Comparison of ENCODE assay signal across 1 cellular context in genomic region chr1:91765880-91766443, GRCh38.
TF ChIP-seq lines count a peak whose summit lies in the region.

No MANE protein-coding gene starts in this region.

TF ChIP-seq in K562, 482 proteins besides CTCF, POLR2A, EP300 and RAD21 (continued from another document):
- no peak for TF ChIP-seq STAT6 (CRISPR knock-in tag; IDR thresholded peaks at IDR 0.05)
- peak in 1 of 2 experiments; percentile 78; a peak in 2 of 4 replicates for TF ChIP-seq RCOR1 (IDR thresholded peaks at IDR 0.05; ENCODE audit: borderline replicate concordance in 1 of 2, low read depth in 2 of 2, low read length in 2 of 2)
- peak; percentile 33; the same call in 1 of the 2 replicates for TF ChIP-seq CHAMP1 (IDR thresholded peaks at IDR 0.05)
- TF ChIP-seq CREB1 (IDR thresholded peaks at IDR 0.05): no peak
- no peak for TF ChIP-seq CREB1 (CRISPR knock-in tag; IDR thresholded peaks at IDR 0.05)
- TF ChIP-seq TRIM24 (IDR thresholded peaks at IDR 0.05): peak; percentile 40 to 55; a peak in 1 of 4 replicates
- TF ChIP-seq, protein P1, sequence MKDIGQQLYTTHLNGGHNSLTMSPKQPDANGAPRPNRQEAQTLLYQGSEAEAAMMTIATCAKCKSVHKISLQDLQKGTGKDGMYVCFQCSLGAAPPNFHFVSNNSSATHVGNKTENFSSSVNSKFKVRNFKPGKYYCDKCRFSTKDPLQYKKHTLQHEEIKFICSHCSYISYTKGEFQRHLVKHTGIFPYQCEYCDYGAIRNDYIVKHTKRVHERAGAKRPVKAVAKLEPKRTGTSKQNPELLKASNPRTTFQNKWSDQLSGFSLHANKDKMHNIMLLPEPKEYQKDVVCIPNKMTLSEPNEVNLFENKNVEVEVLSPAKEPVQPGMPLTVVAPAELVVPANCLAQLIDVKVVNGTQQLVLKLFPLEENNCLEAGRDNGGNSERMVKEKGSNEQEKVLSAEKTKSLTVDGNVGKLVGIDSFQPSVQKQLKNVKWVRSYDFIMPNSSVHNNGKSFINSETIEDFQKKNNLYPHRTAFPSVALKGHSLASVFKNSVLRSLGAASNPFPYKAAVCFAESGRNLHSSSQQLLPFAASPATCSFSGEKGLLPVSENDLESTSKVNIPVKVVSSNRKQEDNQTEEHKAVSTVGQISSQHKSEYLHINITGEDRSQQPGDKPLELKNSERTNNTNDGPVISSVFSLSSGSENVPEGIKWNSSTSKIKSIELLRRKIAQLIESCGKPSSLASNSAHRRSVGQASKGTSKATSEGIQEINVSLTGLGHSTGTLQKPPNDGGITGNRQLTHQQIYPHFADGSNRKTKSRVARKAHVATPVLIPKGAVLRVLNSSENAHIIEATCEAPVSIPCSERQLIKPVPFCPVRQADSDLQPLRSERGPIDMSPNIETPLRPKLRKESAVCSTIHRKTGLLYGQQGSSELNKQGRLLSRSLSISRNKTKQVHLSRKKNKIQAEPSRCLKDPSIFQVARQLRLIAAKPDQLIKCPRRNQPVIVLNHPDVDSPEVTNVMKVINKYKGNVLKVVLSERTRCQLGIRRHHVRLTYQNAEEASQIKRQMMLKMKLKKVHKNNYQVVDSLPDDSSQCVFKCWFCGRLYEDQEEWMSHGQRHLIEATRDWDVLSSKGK (CRISPR knock-in tag; IDR thresholded peaks at IDR 0.05): no peak
- no peak for TF ChIP-seq GATAD2B (IDR thresholded peaks at IDR 0.05; ENCODE audit: borderline replicate concordance)
- TF ChIP-seq, protein P2, sequence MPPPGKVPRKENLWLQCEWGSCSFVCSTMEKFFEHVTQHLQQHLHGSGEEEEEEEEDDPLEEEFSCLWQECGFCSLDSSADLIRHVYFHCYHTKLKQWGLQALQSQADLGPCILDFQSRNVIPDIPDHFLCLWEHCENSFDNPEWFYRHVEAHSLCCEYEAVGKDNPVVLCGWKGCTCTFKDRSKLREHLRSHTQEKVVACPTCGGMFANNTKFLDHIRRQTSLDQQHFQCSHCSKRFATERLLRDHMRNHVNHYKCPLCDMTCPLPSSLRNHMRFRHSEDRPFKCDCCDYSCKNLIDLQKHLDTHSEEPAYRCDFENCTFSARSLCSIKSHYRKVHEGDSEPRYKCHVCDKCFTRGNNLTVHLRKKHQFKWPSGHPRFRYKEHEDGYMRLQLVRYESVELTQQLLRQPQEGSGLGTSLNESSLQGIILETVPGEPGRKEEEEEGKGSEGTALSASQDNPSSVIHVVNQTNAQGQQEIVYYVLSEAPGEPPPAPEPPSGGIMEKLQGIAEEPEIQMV (tag; conservative IDR thresholded peaks at IDR 0.05; ENCODE audit: low read depth): no peak
- TF ChIP-seq E2F3 (CRISPR knock-in tag; IDR thresholded peaks at IDR 0.05): no peak
- TF ChIP-seq CBX2 (IDR thresholded peaks at IDR 0.05; ENCODE audit: insufficient read depth, low read length, poor library complexity, severe bottlenecking): no peak
- no peak for TF ChIP-seq TSC22D4 (tag; IDR thresholded peaks at IDR 0.05)
- peak; percentile 33; the same call in 1 of the 2 replicates for TF ChIP-seq ADNP (tag; IDR thresholded peaks at IDR 0.05)
- no peak for TF ChIP-seq KLF6 (CRISPR knock-in tag; IDR thresholded peaks at IDR 0.05; ENCODE audit: borderline replicate concordance)
- no peak for TF ChIP-seq ZNF280B (CRISPR knock-in tag; IDR thresholded peaks at IDR 0.05)
- TF ChIP-seq, protein P3, sequence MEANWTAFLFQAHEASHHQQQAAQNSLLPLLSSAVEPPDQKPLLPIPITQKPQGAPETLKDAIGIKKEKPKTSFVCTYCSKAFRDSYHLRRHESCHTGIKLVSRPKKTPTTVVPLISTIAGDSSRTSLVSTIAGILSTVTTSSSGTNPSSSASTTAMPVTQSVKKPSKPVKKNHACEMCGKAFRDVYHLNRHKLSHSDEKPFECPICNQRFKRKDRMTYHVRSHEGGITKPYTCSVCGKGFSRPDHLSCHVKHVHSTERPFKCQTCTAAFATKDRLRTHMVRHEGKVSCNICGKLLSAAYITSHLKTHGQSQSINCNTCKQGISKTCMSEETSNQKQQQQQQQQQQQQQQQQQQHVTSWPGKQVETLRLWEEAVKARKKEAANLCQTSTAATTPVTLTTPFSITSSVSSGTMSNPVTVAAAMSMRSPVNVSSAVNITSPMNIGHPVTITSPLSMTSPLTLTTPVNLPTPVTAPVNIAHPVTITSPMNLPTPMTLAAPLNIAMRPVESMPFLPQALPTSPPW (CRISPR knock-in tag; IDR thresholded peaks at IDR 0.05): no peak
- no peak for TF ChIP-seq NR3C1 (CRISPR knock-in tag; IDR thresholded peaks at IDR 0.05)
- TF ChIP-seq ZNF280A (IDR thresholded peaks at IDR 0.05; ENCODE audit: low read depth, partially characterized antibody): no peak
- no peak for TF ChIP-seq FOXA1 (IDR thresholded peaks at IDR 0.05; ENCODE audit: borderline replicate concordance)
- TF ChIP-seq ESRRA (IDR thresholded peaks at IDR 0.05; ENCODE audit: borderline replicate concordance, low read depth): peak; percentile 32; the same call in 1 of the 2 replicates
- TF ChIP-seq ID3 (CRISPR knock-in tag; IDR thresholded peaks at IDR 0.05): no peak
- no peak for TF ChIP-seq ID3 (tag; IDR thresholded peaks at IDR 0.05)
- TF ChIP-seq FOS (IDR thresholded peaks at IDR 0.05; ENCODE audit: extremely low read depth, insufficient read length): no peak
- TF ChIP-seq CXXC5 (CRISPR knock-in tag; IDR thresholded peaks at IDR 0.05): 0 out of 2 replicates have a peak, but pooled peaks have one; percentile 22
- TF ChIP-seq RBM39 (optimal IDR thresholded peaks at IDR 0.05; ENCODE audit: low read depth, low read length): no peak
- no peak for TF ChIP-seq FOXJ3 (CRISPR knock-in tag; IDR thresholded peaks at IDR 0.05)
- no peak for TF ChIP-seq ZBTB11 (CRISPR knock-in tag; IDR thresholded peaks at IDR 0.05)
- 0 out of 2 replicates have a peak, but pooled peaks have one; percentile 4 for TF ChIP-seq ZNF384 (IDR thresholded peaks at IDR 0.05; ENCODE audit: low read depth, low read length)
- TF ChIP-seq WHSC1 (IDR thresholded peaks at IDR 0.05; ENCODE audit: low read length): no peak
- TF ChIP-seq HIVEP1 (CRISPR knock-in tag; IDR thresholded peaks at IDR 0.05): no peak
- no peak for TF ChIP-seq ZC3H8 (IDR thresholded peaks at IDR 0.05)
- TF ChIP-seq, protein P4, sequence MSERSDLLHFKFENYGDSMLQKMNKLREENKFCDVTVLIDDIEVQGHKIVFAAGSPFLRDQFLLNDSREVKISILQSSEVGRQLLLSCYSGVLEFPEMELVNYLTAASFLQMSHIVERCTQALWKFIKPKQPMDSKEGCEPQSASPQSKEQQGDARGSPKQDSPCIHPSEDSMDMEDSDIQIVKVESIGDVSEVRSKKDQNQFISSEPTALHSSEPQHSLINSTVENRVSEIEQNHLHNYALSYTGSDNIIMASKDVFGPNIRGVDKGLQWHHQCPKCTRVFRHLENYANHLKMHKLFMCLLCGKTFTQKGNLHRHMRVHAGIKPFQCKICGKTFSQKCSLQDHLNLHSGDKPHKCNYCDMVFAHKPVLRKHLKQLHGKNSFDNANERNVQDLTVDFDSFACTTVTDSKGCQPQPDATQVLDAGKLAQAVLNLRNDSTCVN (CRISPR knock-in tag; IDR thresholded peaks at IDR 0.05): no peak
- TF ChIP-seq BACH1 (tag; IDR thresholded peaks at IDR 0.05): no peak
- TF ChIP-seq BMI1 (IDR thresholded peaks at IDR 0.05; ENCODE audit: low read length): no peak
- no peak for TF ChIP-seq TCF7 (IDR thresholded peaks at IDR 0.05; ENCODE audit: borderline replicate concordance)
